ENCODE assay signal across 14 cellular contexts in the genomic region with DNA sequence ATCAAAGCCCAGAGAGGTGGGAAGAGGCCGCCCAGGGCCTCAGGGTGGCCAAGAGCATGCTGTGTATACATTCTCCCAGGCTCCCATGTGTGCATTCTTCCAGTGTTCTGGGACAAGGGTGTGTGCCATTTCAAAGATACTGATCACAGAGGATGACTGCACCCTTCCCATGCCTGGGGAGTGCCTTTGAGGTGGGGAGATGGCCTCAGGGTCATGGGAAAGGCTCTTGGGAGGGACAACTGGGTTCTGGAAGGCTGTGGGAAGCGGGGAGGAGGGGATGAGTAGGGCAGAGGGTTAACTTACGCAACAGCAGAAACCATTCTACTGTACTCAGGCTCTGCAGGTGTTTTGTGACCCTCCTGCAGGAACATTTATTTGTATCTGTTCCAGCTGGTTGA. TPM values are rescaled to one million over a fixed set of nuclear protein-coding genes. Genes with fewer than 3 reads are reported as not detected.
DNase-seq lines count a peak whose midpoint lies in the region; ATAC-seq and TF ChIP-seq lines count a peak whose summit lies in the region.
"Had no signal": no experiment of that assay in that cellular context is flagged by ENCODE, and none has a peak within 500 bp of the region (broad histone marks: within the 10 kb centered on the region; RNA-seq: fewer than 3 reads in every experiment).

No MANE protein-coding gene starts in this region.

- TF ChIP-seq CTCF in RWPE2 (IDR thresholded peaks at IDR 0.05; ENCODE audit: poor library complexity, severe bottlenecking): no peak
- no peak for TF ChIP-seq CTCF in fibroblast of lung (conservative IDR thresholded peaks at IDR 0.05 in 1 of 2, IDR thresholded peaks at IDR 0.05 in 1 of 2; ENCODE audit: low read depth in 1 of 2, low read length in 2 of 2)
- no peak for TF ChIP-seq CTCF in neural progenitor cell (IDR thresholded peaks at IDR 0.05)
- no peak for TF ChIP-seq CTCF in type B pancreatic cell (conservative IDR thresholded peaks at IDR 0.05)

- H2AFZ ChIP-seq in fibroblast of lung (ENCODE audit: low read length): no peak overlapping the region
- no peak overlapping the region for H2AFZ ChIP-seq in neural progenitor cell (replicated peaks)

- H3K36me3 Mint-ChIP-seq in neural progenitor cell: no peaks in the 10 kb centered on the region
- H3K36me3 Mint-ChIP-seq in type B pancreatic cell: peaks cover 4% of the 10 kb centered on the region

- TF ChIP-seq POLR2A in GM18505 (IDR thresholded peaks at IDR 0.05; ENCODE audit: borderline replicate concordance, extremely low read depth, insufficient read depth, insufficient read length): no peak

- H4K20me1 ChIP-seq in fibroblast of lung (ENCODE audit: control insufficient read depth, extremely low read depth, insufficient read depth, low read length): no peaks in the 10 kb centered on the region
- H4K20me1 ChIP-seq in neural progenitor cell (ENCODE audit: low read depth): no peaks in the 10 kb centered on the region

- no peak overlapping the region for H3K4me2 ChIP-seq in fibroblast of lung (ENCODE audit: extremely low read depth, insufficient read depth, low read length)
- peak overlapping the region; percentile 27 for H3K4me2 ChIP-seq in neural progenitor cell

- no peak overlapping the region for H3K4me3 Mint-ChIP-seq in neural progenitor cell
- no peak overlapping the region for H3K4me3 Mint-ChIP-seq in type B pancreatic cell
- H3K4me3 Mint-ChIP-seq: stimulated activated naive CD8-positive, alpha-beta T cell treated with anti-CD3 and anti-CD28 coated beads, Interleukin-15, amount 100 ng/mL, for 72 hours; T-helper 17 cell had no signal

- no peak overlapping the region for H3K27ac Mint-ChIP-seq in neural progenitor cell
- H3K27ac Mint-ChIP-seq in type B pancreatic cell: no peak overlapping the region
- H3K27ac Mint-ChIP-seq: stimulated activated naive CD8-positive, alpha-beta T cell treated with anti-CD3 and anti-CD28 coated beads, Interleukin-15, amount 100 ng/mL, for 72 hours; T-helper 17 cell had no signal

- H3K27me3 Mint-ChIP-seq in neural progenitor cell (ENCODE audit: insufficient read depth, low read depth) (no peaks in the 10 kb centered on the region), type B pancreatic cell (no peaks in the 10 kb centered on the region)

- H3K36me3 ChIP-seq in RWPE2 (ENCODE audit: low read depth) (no peaks in the 10 kb centered on the region), fibroblast of lung (ENCODE audit: control insufficient read depth, insufficient read depth, low read length) (no peaks in the 10 kb centered on the region), neural progenitor cell (no peaks in the 10 kb centered on the region), SJCRH30 (0 out of 2 replicates have a peak, but pooled peaks cover under 1% of the 10 kb centered on the region)
- H3K36me3 ChIP-seq: pancreas had no signal

- no peaks in the 10 kb centered on the region for H3K9me3 ChIP-seq in RWPE2 (ENCODE audit: severe bottlenecking)
- no peaks in the 10 kb centered on the region for H3K9me3 ChIP-seq in fibroblast of lung (ENCODE audit: control insufficient read depth, insufficient read depth, low read depth, low read length)
- H3K9me3 ChIP-seq in neural progenitor cell (ENCODE audit: low read depth): no peaks in the 10 kb centered on the region
- no peaks in the 10 kb centered on the region for H3K9me3 ChIP-seq in SJCRH30 (replicated peaks)
- H3K9me3 ChIP-seq: Caco-2, pancreas had no signal

- ATAC-seq in RWPE2 (ENCODE audit: low read depth) (peak; percentile 13; the same call in 2 of the 3 replicates), GM18505 (IDR thresholded peaks at IDR 0.05; ENCODE audit: unreplicated experiment) (no peak)
- ATAC-seq: stimulated activated naive CD8-positive, alpha-beta T cell treated with anti-CD3 and anti-CD28 coated beads, Interleukin-15, amount 100 ng/mL, for 72 hours; T-helper 17 cell had no signal

- no peaks in the 10 kb centered on the region for H3K9me3 Mint-ChIP-seq in neural progenitor cell
- H3K9me3 Mint-ChIP-seq in type B pancreatic cell: no peaks in the 10 kb centered on the region
- H3K9me3 Mint-ChIP-seq: stimulated activated naive CD8-positive, alpha-beta T cell treated with anti-CD3 and anti-CD28 coated beads, Interleukin-15, amount 100 ng/mL, for 72 hours had no signal

- peaks cover 20% of the 10 kb centered on the region for H3F3A ChIP-seq in neural progenitor cell (ENCODE audit: low read depth)

- H3K4me1 ChIP-seq in RWPE2 (ENCODE audit: insufficient read depth, poor library complexity, severe bottlenecking) (no peaks in the 10 kb centered on the region), fibroblast of lung (ENCODE audit: control insufficient read depth, extremely low read depth, insufficient read depth, low read length) (peaks cover 16% of the 10 kb centered on the region), neural progenitor cell (peaks cover 24% of the 10 kb centered on the region), SJCRH30 (peaks cover 45% of the 10 kb centered on the region)
- H3K4me1 ChIP-seq: Caco-2 had no signal

- H3K9ac ChIP-seq in fibroblast of lung (ENCODE audit: insufficient read depth, low read length) (no peak overlapping the region), neural progenitor cell (no peak overlapping the region)

- H3K79me2 ChIP-seq in fibroblast of lung (ENCODE audit: control insufficient read depth, insufficient read depth, low read length) (no peaks in the 10 kb centered on the region), neural progenitor cell (ENCODE audit: low read depth) (no peaks in the 10 kb centered on the region)

- H3K27me3 ChIP-seq in RWPE2 (ENCODE audit: insufficient read depth, poor library complexity, severe bottlenecking) (no peaks in the 10 kb centered on the region), fibroblast of lung (ENCODE audit: control insufficient read depth, insufficient read depth, low read length) (no peaks in the 10 kb centered on the region), neural progenitor cell (no peaks in the 10 kb centered on the region), SJCRH30 (no peaks in the 10 kb centered on the region)
- H3K27me3 ChIP-seq: pancreas had no signal

- H3K4me1 Mint-ChIP-seq in neural progenitor cell (peaks cover 12% of the 10 kb centered on the region), type B pancreatic cell (ENCODE audit: unreplicated experiment) (peaks cover 22% of the 10 kb centered on the region)
- H3K4me1 Mint-ChIP-seq: stimulated activated naive CD8-positive, alpha-beta T cell treated with anti-CD3 and anti-CD28 coated beads, Interleukin-15, amount 100 ng/mL, for 72 hours; T-helper 17 cell had no signal

- H3K4me3 ChIP-seq in RWPE2 (ENCODE audit: severe bottlenecking): no peak overlapping the region
- H3K4me3 ChIP-seq in fibroblast of lung (replicated peaks in 1 of 4; ENCODE audit: control extremely low read depth in 1 of 4, insufficient read depth in 1 of 4, low read depth in 3 of 4, low read length in 4 of 4): no peak overlapping the region
- no peak overlapping the region for H3K4me3 ChIP-seq in neural progenitor cell
- no peak overlapping the region for H3K4me3 ChIP-seq in SJCRH30
- H3K4me3 ChIP-seq: pancreas had no signal

- no peak for DNase-seq in RWPE2 (ENCODE audit: low spot score)
- peak; percentile 46 to 75 for DNase-seq in fibroblast of lung (ENCODE audit: low read depth in 2 of 2)
- DNase-seq in neural progenitor cell (ENCODE audit: low spot score): no peak
- DNase-seq in type B pancreatic cell (ENCODE audit: extremely low spot score, unreplicated experiment): peak; percentile 27
- no peak for DNase-seq in SJCRH30
- DNase-seq in medulla oblongata (ENCODE audit: extremely low spot score): no peak
- DNase-seq: activated effector memory CD4-positive, alpha-beta T cell treated with anti-CD3 and anti-CD28 coated beads, Interleukin-2, amount 50 U/mL, for 16 hours; central memory CD4-positive, alpha-beta T cell; NCI-H2171; pancreas; stimulated activated naive CD8-positive, alpha-beta T cell treated with anti-CD3 and anti-CD28 coated beads, Interleukin-15, amount 100 ng/mL, for 72 hours; T-helper 17 cell had no signal

- H3K27ac ChIP-seq in RWPE2 (ENCODE audit: poor library complexity, severe bottlenecking): no peak overlapping the region
- H3K27ac ChIP-seq in fibroblast of lung (ENCODE audit: insufficient read depth, low read length): peak overlapping the region; percentile 69
- no peak overlapping the region for H3K27ac ChIP-seq in neural progenitor cell
- H3K27ac ChIP-seq in SJCRH30: no peak overlapping the region
- H3K27ac ChIP-seq: pancreas had no signal

RNA-seq across cellular contexts. Expression of gene KLHL29, which starts 40.9 kb away (rescaled TPM):
- 4.9 and 7.9 TPM in 2 replicates for total RNA-seq in fibroblast of lung
- 4.2 and 7.1 TPM in 2 replicates for polyA plus RNA-seq in fibroblast of lung
- 6.0 and 9.4 TPM in 2 replicates for polyA plus RNA-seq in fibroblast of lung (2012)
- 6.0 and 9.9 TPM in 2 replicates for polyA minus RNA-seq in fibroblast of lung (ENCODE audit: low replicate concordance)
- 1.6 and 2.3 TPM in 2 replicates for total RNA-seq in neural progenitor cell (ENCODE audit: low replicate concordance)
- 14.6 and 24.1 TPM in 2 replicates for total RNA-seq in type B pancreatic cell (ENCODE audit: low replicate concordance)
- 30.8 and 34.1 TPM in 2 replicates for total RNA-seq in SJCRH30 (2014; rRNA removed; shearing (Covaris generic))

Comparison
In these comparisons a context has a peak if more than half of its experiments do, and no peak if none do; other contexts are left out.
1. DNase-seq: peak in fibroblast of lung (2 of 2) and type B pancreatic cell (single experiment); none in RWPE2 (single experiment), neural progenitor cell (single experiment), SJCRH30 (0 of 2) and medulla oblongata (single experiment).